In genomic region chr6:97292671-97293070, GRCh38 we compare ENCODE assay signal across 16 cellular contexts. TPM values are rescaled to one million over a fixed set of nuclear protein-coding genes. Genes with fewer than 3 reads are reported as not detected.
A peak's percentile ranks its signal among the peaks of the same experiment; 100 is the strongest.
DNase-seq lines count a peak whose midpoint lies in the region; ATAC-seq and TF ChIP-seq lines count a peak whose summit lies in the region.
"Had no signal": no experiment of that assay in that cellular context is flagged by ENCODE, and none has a peak within 500 bp of the region (broad histone marks: within the 10 kb centered on the region; RNA-seq: fewer than 3 reads in every experiment).

No MANE protein-coding gene starts in this region.

- H3K4me1 ChIP-seq in SJCRH30: peaks cover 10% of the 10 kb centered on the region

- no peak for TF ChIP-seq CTCF in AG04450 (IDR thresholded peaks at IDR 0.05; ENCODE audit: low read depth, low read length)
- no peak for TF ChIP-seq CTCF in HFF-Myc (IDR thresholded peaks at IDR 0.05; ENCODE audit: low read depth, low read length, missing control alignments)
- TF ChIP-seq CTCF in fibroblast of mammary gland (conservative IDR thresholded peaks at IDR 0.05; ENCODE audit: control insufficient read depth, insufficient read depth, low read depth, low read length): no peak

- H3K4me3 ChIP-seq in AG04450 (ENCODE audit: low read depth, low read length) (no peak overlapping the region), HFF-Myc (replicated peaks; ENCODE audit: low read depth, low read length) (no peak overlapping the region), SJCRH30 (no peak overlapping the region), fibroblast of mammary gland (ENCODE audit: control insufficient read depth, low read depth, low read length) (no peak overlapping the region)

- ATAC-seq in HG02588 (IDR thresholded peaks at IDR 0.05; ENCODE audit: unreplicated experiment): no peak
- ATAC-seq in GM21737 (IDR thresholded peaks at IDR 0.05; ENCODE audit: unreplicated experiment): no peak
- ATAC-seq: SK-N-SH treated with all-trans-retinoic acid at 6 μM for 48 hours had no signal

- H3K27ac ChIP-seq in AG04450 (ENCODE audit: low read depth, low read length) (no peak overlapping the region), SJCRH30 (peak overlapping the region; percentile 14; the same call in 1 of the 2 replicates)
- H3K27ac ChIP-seq: 22Rv1 had no signal

- no peaks in the 10 kb centered on the region for H3K36me3 ChIP-seq in SJCRH30

- POLR2A ChIA-PET in AG04450 (lab: Yijun Ruan, JAX): no interaction called here

- H3K9me3 ChIP-seq in AG04450 (ENCODE audit: control insufficient read depth, insufficient read depth, low read length): no peaks in the 10 kb centered on the region
- no peaks in the 10 kb centered on the region; the same call in 1 of the 2 replicates for H3K9me3 ChIP-seq in SJCRH30 (replicated peaks)

- CTCF ChIA-PET in AG04450 (lab: Charles Lee): interaction anchor here (0.9 to 2.1 kb wide), 2 partner anchors 77 to 106 kb away, joined by 3 to 6 read pairs; no protein-coding TSS in a partner anchor

- no peaks in the 10 kb centered on the region for H3K27me3 ChIP-seq in AG04450 (ENCODE audit: control insufficient read depth, insufficient read depth, low read length)
- no peaks in the 10 kb centered on the region for H3K27me3 ChIP-seq in SJCRH30

- DNase-seq in AG04450 (ENCODE audit: low read depth, low spot score): peak; percentile 26
- peak; percentile 50 for DNase-seq in HFF-Myc (ENCODE audit: extremely low read depth, low read depth)
- peak in 1 of 2 experiments; percentile 23 for DNase-seq in SJCRH30
- peak; percentile 67 for DNase-seq in fibroblast of mammary gland (ENCODE audit: low read depth)
- no peak for DNase-seq in stimulated activated CD4-positive, alpha-beta T cell treated with anti-CD3 and anti-CD28 coated beads, Interleukin-12 subunit alpha, Interleukin-12 subunit beta, amount 100 ng/mL, for 4 hours
- DNase-seq in NCI-H1417 (lab: John Stamatoyannopoulos, UW): no peak
- DNase-seq: C1 segment of cervical spinal cord, DMS 273 treated with DMSO at 0.1 percent for 48 hours, H7, Karpas-422, NCI-H226, NCI-H526 treated with DMSO at 0.1 percent for 48 hours had no signal

RNA-seq across cellular contexts. Expression of gene MMS22L, which starts 9.7 kb away (rescaled TPM):
- 6.5 and 8.9 TPM in 2 replicates for polyA plus RNA-seq in AG04450 (2011; rRNA removed)
- 17.5 and 18.1 TPM in 2 replicates for polyA minus RNA-seq in AG04450 (2011; rRNA and poly(A)+ RNA removed)
- 48.8 and 58.3 TPM in 2 replicates for total RNA-seq in SJCRH30 (2014; rRNA removed; shearing (Covaris generic))

Comparison
In these comparisons a context has a peak if more than half of its experiments do, and no peak if none do; other contexts are left out.
1. DNase-seq: peak in AG04450 (single experiment), HFF-Myc (single experiment) and fibroblast of mammary gland (single experiment); none in stimulated activated CD4-positive, alpha-beta T cell treated with anti-CD3 and anti-CD28 coated beads, Interleukin-12 subunit alpha, Interleukin-12 subunit beta, amount 100 ng/mL, for 4 hours (single experiment) and NCI-H1417 (0 of 3).